15 cellular contexts compared by ENCODE assay signal in genomic region chr16:72934661-72935403, GRCh38.
A peak's percentile ranks its signal among the peaks of the same experiment; 100 is the strongest.
DNase-seq lines count a peak whose midpoint lies in the region; ATAC-seq and TF ChIP-seq lines count a peak whose summit lies in the region.
"Had no signal": no experiment of that assay in that cellular context is flagged by ENCODE, and none has a peak within 500 bp of the region (broad histone marks: within the 10 kb centered on the region; RNA-seq: fewer than 3 reads in every experiment).

No MANE protein-coding gene starts in this region.

- H3K36me3 ChIP-seq in HEK293 (ENCODE audit: control insufficient read depth in 2 of 2, insufficient read depth in 1 of 2, low read length in 2 of 2): no peaks in the 10 kb centered on the region
- no peaks in the 10 kb centered on the region for H3K36me3 ChIP-seq in adipocyte (ENCODE audit: control insufficient read depth, insufficient read depth, low read length, severe bottlenecking)
- no peaks in the 10 kb centered on the region for H3K36me3 ChIP-seq in skeletal muscle satellite cell (ENCODE audit: insufficient read depth, low read length)
- no peaks in the 10 kb centered on the region for H3K36me3 ChIP-seq in spleen
- H3K36me3 ChIP-seq: neutrophil, thoracic aorta had no signal

- peak overlapping the region; percentile 19 for H3K4me2 ChIP-seq in skeletal muscle satellite cell (ENCODE audit: low read length)
- H3K4me2 ChIP-seq: BLaER1 treated with 17β-estradiol and CSF1 and Interleukin-3, amounts not matched to agents 10 nM and 100 nM had no signal

- peaks cover 26% of the 10 kb centered on the region for H3K4me1 ChIP-seq in HEK293 (ENCODE audit: control insufficient read depth, insufficient read depth, low read length)
- peaks cover 58% of the 10 kb centered on the region for H3K4me1 ChIP-seq in adipocyte (ENCODE audit: control insufficient read depth, insufficient read depth, low read length)
- H3K4me1 ChIP-seq in skeletal muscle satellite cell (ENCODE audit: control insufficient read depth, insufficient read depth, low read length): peaks cover 73% of the 10 kb centered on the region
- H3K4me1 ChIP-seq in spleen: peaks cover 0 to 74% (median 25%) of the 10 kb centered on the region in 6 donors

- TF ChIP-seq CTCF in HEK293 (tag by site-specific recombination; IDR thresholded peaks at IDR 0.05) (no peak), spleen (IDR thresholded peaks at IDR 0.05 in 8 of 11, conservative IDR thresholded peaks at IDR 0.05 in 3 of 11) (no peak)

- H3K9ac ChIP-seq in adipocyte (ENCODE audit: low read length) (peak overlapping the region; percentile 11), skeletal muscle satellite cell (ENCODE audit: low read depth, low read length) (no peak overlapping the region)
- H3K9ac ChIP-seq: BLaER1 treated with 17β-estradiol and CSF1 and Interleukin-3, amounts not matched to agents 10 nM and 100 nM had no signal

- H3K27ac ChIP-seq in HEK293 (ENCODE audit: extremely low read depth, low read depth, low read length): no peak overlapping the region
- no peak overlapping the region for H3K27ac ChIP-seq in spleen
- H3K27ac ChIP-seq: BLaER1 treated with 17β-estradiol and CSF1 and Interleukin-3, amounts not matched to agents 10 nM and 100 nM; neutrophil had no signal

- H3K9me3 ChIP-seq in HEK293 (ENCODE audit: control insufficient read depth, insufficient read depth, low read depth, low read length) (no peaks in the 10 kb centered on the region), adipocyte (ENCODE audit: control insufficient read depth, low read length) (no peaks in the 10 kb centered on the region), skeletal muscle satellite cell (replicated peaks; ENCODE audit: low read length) (no peaks in the 10 kb centered on the region), spleen (no peaks in the 10 kb centered on the region)
- H3K9me3 ChIP-seq: BLaER1 treated with 17β-estradiol and CSF1 and Interleukin-3, amounts not matched to agents 10 nM and 100 nM; neutrophil; thoracic aorta had no signal

- peak; percentile 32 for DNase-seq in adipocyte (ENCODE audit: low read depth)
- no peak for DNase-seq in left lobe of liver (ENCODE audit: low spot score)
- DNase-seq in spleen: no peak
- no peak for DNase-seq in COR-L47 (lab: John Stamatoyannopoulos, UW)
- DNase-seq in DMS79 treated with DMSO at 0.1 percent for 48 hours (lab: John Stamatoyannopoulos, UW): no peak
- DNase-seq: activated naive CD4-positive, alpha-beta T cell treated with anti-CD3 and anti-CD28 coated beads, Interleukin-2, amount 50 U/mL, for 16 hours; mammary epithelial cell; NCI-H2227 treated with DMSO at 0.1 percent for 48 hours had no signal

- CTCF ChIA-PET in HEK293 (lab: Yijun Ruan, JAX): interaction anchor here (0.8 kb wide), 1 partner anchor 78 kb away, joined by 3 read pairs; no protein-coding TSS in a partner anchor

- H3K27me3 ChIP-seq in adipocyte (replicated peaks; ENCODE audit: control insufficient read depth, insufficient read depth, low read length): no peaks in the 10 kb centered on the region
- no peaks in the 10 kb centered on the region for H3K27me3 ChIP-seq in skeletal muscle satellite cell (ENCODE audit: control insufficient read depth, insufficient read depth, low read length)
- H3K27me3 ChIP-seq in spleen (replicated peaks in 1 of 7): no peaks in the 10 kb centered on the region
- H3K27me3 ChIP-seq: BLaER1 treated with 17β-estradiol and CSF1 and Interleukin-3, amounts not matched to agents 10 nM and 100 nM had no signal

- no peak for TF ChIP-seq POLR2A in spleen (IDR thresholded peaks at IDR 0.05)

- no peak overlapping the region for H3K4me3 ChIP-seq in HEK293 (ENCODE audit: low read depth, low read length)
- peak overlapping the region; percentile 22 for H3K4me3 ChIP-seq in adipocyte (ENCODE audit: low read length)
- no peak overlapping the region for H3K4me3 ChIP-seq in skeletal muscle satellite cell (ENCODE audit: low read length)
- H3K4me3 ChIP-seq in spleen: no peak overlapping the region
- H3K4me3 ChIP-seq: BLaER1 treated with 17β-estradiol and CSF1 and Interleukin-3, amounts not matched to agents 10 nM and 100 nM; thoracic aorta had no signal

- ATAC-seq in left lobe of liver (peak; percentile 35), HG03432 (IDR thresholded peaks at IDR 0.05; ENCODE audit: unreplicated experiment) (no peak)
- ATAC-seq: esophagus mucosa had no signal

- POLR2A ChIA-PET in HEK293 (lab: Yijun Ruan, JAX): no interaction called here

- WGBS in spleen, 5 donors: 77 to 89% (median 84%) methylated on average over 17 of the region's 17 CpGs

- intact Hi-C loops in spleen (cut with DNase I; ENCODE audit: low total_unique reads): no loop called here

TF ChIP-seq in HEK293, 187 proteins besides CTCF, POLR2A, EP300 and RAD21:
- peak; percentile 40; the same call in 1 of the 2 replicates for TF ChIP-seq KLF1 (tag by site-specific recombination; IDR thresholded peaks at IDR 0.05)
- TF ChIP-seq PATZ1 (tag by site-specific recombination; IDR thresholded peaks at IDR 0.05): 0 out of 2 replicates have a peak, but pooled peaks have one; percentile 30
- TF ChIP-seq PRDM6 (tag by site-specific recombination; IDR thresholded peaks at IDR 0.05): peak; percentile 37; the same call in 1 of the 2 replicates
- peak; percentile 59; the same call in 1 of the 2 replicates for TF ChIP-seq MZF1 (tag by site-specific recombination; IDR thresholded peaks at IDR 0.05; ENCODE audit: borderline replicate concordance)
- no peak for TF ChIP-seq ZBTB49 (tag by site-specific recombination; IDR thresholded peaks at IDR 0.05; ENCODE audit: low read depth)
- no peak for TF ChIP-seq INSM2 (tag by site-specific recombination; IDR thresholded peaks at IDR 0.05)
- TF ChIP-seq ZNF37A (tag by site-specific recombination; IDR thresholded peaks at IDR 0.05): no peak
- TF ChIP-seq ZNF654 (tag by site-specific recombination; IDR thresholded peaks at IDR 0.05; ENCODE audit: low read depth): no peak
